24 cellular contexts compared by ENCODE assay signal in the genomic region with DNA sequence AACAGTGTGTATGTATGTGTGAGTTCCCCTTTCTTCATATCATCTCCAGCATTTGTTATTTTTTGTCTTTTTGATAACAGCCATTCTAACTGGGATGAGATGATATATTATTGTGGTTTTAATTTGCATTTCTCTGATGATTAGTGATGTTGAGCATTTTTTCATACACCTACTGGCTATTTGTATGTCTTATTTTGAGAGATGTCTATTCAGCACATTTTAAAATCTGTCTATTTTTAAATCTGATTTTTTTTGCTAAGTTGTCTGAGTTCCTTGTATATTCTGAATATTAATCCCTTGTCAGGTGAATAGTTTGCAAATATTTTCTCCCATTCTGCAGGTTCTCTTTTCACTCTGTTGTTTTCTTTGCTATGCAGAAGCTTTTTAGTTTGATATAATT.
"Had no signal": no experiment of that assay in that cellular context is flagged by ENCODE, and none has a peak within 500 bp of the region (broad histone marks: within the 10 kb centered on the region; RNA-seq: fewer than 3 reads in every experiment).

No MANE protein-coding gene starts in this region.

- DNase-seq: effector CD8-positive, alpha-beta T cell; endodermal cell; foreskin fibroblast; gastrocnemius medialis; head of caudate nucleus; left ventricle myocardium superior; lower lobe of right lung; naive thymus-derived CD8-positive, alpha-beta T cell; nephron progenitor cell; nucleus accumbens; sigmoid colon; stimulated activated CD4-positive, alpha-beta T cell treated with anti-CD3 and anti-CD28 coated beads, Interleukin-2, amount 100 ng/mL, for 24 hours; stimulated activated CD4-positive, alpha-beta T cell treated with anti-CD3 and anti-CD28 coated beads, Interleukin-4, amount 100 ng/mL, for 24 hours; stimulated activated naive CD4-positive, alpha-beta T cell treated with Interleukin-2 at 50 U/mL for 16 hours; stomach; thyroid gland; trophoblast cell had no signal

- H3K27me3 Mint-ChIP-seq: dendritic cell treated with granulocyte-macrophage colony-stimulating factor and Interleukin-4, amounts not matched to agents 40 ng/mL and 50 ng/mL, for 4 days; naive thymus-derived CD8-positive, alpha-beta T cell had no signal

- ATAC-seq: esophagus mucosa; gastrocnemius medialis; left ventricle myocardium superior; lower lobe of right lung; naive thymus-derived CD8-positive, alpha-beta T cell; stimulated activated effector memory CD8-positive, alpha-beta T cell treated with anti-CD3 and anti-CD28 coated beads, Interleukin-12 subunit alpha, Interleukin-12 subunit beta, amount 100 ng/mL, for 72 hours had no signal

- H3K4me3 ChIP-seq: gastrocnemius medialis, lower lobe of right lung, prostate gland, right atrium auricular region, sigmoid colon, stomach, thyroid gland had no signal

- H3K4me3 Mint-ChIP-seq: dendritic cell treated with granulocyte-macrophage colony-stimulating factor and Interleukin-4, amounts not matched to agents 40 ng/mL and 50 ng/mL, for 4 days; endodermal cell; naive thymus-derived CD8-positive, alpha-beta T cell; nephron progenitor cell; stimulated activated effector memory CD8-positive, alpha-beta T cell treated with anti-CD3 and anti-CD28 coated beads, Interleukin-12 subunit alpha, Interleukin-12 subunit beta, amount 100 ng/mL, for 72 hours had no signal

- H3K27ac ChIP-seq: epithelial cell of prostate, gastrocnemius medialis, lower lobe of right lung, prostate gland, right atrium auricular region, sigmoid colon, stomach, thyroid gland had no signal

- H3K36me3 Mint-ChIP-seq: stimulated activated effector memory CD8-positive, alpha-beta T cell treated with anti-CD3 and anti-CD28 coated beads, Interleukin-12 subunit alpha, Interleukin-12 subunit beta, amount 100 ng/mL, for 72 hours had no signal

- FAIRE-seq: keratinocyte had no signal

- H3K4me1 Mint-ChIP-seq: endodermal cell, nephron progenitor cell had no signal

- H3K27ac Mint-ChIP-seq: dendritic cell treated with granulocyte-macrophage colony-stimulating factor and Interleukin-4, amounts not matched to agents 40 ng/mL and 50 ng/mL, for 4 days; endodermal cell; nephron progenitor cell; stimulated activated effector memory CD8-positive, alpha-beta T cell treated with anti-CD3 and anti-CD28 coated beads, Interleukin-12 subunit alpha, Interleukin-12 subunit beta, amount 100 ng/mL, for 72 hours had no signal

- H3K9me3 ChIP-seq: gastrocnemius medialis, lower lobe of right lung, prostate gland, thyroid gland had no signal

- H3K4me1 ChIP-seq: gastrocnemius medialis, lower lobe of right lung, prostate gland, right atrium auricular region, sigmoid colon, stomach, thyroid gland had no signal
